ENCODE assay signal across 1 cellular context in the genomic region with DNA sequence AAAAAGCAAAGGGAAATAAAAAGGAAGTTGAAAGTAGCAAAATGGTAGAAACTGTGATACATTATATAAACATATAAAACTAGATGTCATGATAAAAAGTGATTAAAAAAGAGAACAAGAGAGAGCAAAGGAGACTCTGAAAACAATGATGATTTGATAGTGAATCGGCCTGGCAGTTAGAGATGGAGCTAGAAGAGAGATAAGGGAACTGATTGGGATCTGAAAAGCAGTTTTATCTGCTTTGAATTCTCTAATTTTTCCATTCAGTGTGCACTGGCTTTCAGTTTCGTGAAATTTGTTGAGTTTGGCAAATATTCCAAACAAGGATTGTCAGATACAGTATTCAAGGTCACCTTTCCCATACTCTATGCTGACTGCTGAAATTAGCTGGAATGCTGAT.
TF ChIP-seq lines count a peak whose summit lies in the region.

No MANE protein-coding gene starts in this region.

TF ChIP-seq in SK-N-SH, 30 proteins besides CTCF, POLR2A, EP300 and RAD21 (continued from another document):
- TF ChIP-seq GATA2 (CRISPR knock-in tag; IDR thresholded peaks at IDR 0.05), result peak; percentile 92
- no peak for TF ChIP-seq SIN3A (IDR thresholded peaks at IDR 0.05; ENCODE audit: borderline replicate concordance, low read depth, low read length)
- TF ChIP-seq, protein P1, sequence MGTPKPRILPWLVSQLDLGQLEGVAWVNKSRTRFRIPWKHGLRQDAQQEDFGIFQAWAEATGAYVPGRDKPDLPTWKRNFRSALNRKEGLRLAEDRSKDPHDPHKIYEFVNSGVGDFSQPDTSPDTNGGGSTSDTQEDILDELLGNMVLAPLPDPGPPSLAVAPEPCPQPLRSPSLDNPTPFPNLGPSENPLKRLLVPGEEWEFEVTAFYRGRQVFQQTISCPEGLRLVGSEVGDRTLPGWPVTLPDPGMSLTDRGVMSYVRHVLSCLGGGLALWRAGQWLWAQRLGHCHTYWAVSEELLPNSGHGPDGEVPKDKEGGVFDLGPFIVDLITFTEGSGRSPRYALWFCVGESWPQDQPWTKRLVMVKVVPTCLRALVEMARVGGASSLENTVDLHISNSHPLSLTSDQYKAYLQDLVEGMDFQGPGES (IDR thresholded peaks at IDR 0.05; ENCODE audit: low read depth, low read length), result no peak
- TF ChIP-seq, protein P2, sequence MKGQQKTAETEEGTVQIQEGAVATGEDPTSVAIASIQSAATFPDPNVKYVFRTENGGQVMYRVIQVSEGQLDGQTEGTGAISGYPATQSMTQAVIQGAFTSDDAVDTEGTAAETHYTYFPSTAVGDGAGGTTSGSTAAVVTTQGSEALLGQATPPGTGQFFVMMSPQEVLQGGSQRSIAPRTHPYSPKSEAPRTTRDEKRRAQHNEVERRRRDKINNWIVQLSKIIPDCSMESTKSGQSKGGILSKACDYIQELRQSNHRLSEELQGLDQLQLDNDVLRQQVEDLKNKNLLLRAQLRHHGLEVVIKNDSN (IDR thresholded peaks at IDR 0.05; ENCODE audit: borderline replicate concordance, low read depth), result no peak
- TF ChIP-seq YY1 (IDR thresholded peaks at IDR 0.05; ENCODE audit: low read depth), result no peak
- TF ChIP-seq TEAD4 (IDR thresholded peaks at IDR 0.05; ENCODE audit: borderline replicate concordance, insufficient read depth), result 0 out of 2 replicates have a peak, but pooled peaks have one; percentile 35
- no peak for TF ChIP-seq FOSL2 (IDR thresholded peaks at IDR 0.05; ENCODE audit: borderline replicate concordance, low read depth)
- TF ChIP-seq POLR2AphosphoS5 (IDR thresholded peaks at IDR 0.05; ENCODE audit: low read depth, low read length), result no peak
